In the genomic region with DNA sequence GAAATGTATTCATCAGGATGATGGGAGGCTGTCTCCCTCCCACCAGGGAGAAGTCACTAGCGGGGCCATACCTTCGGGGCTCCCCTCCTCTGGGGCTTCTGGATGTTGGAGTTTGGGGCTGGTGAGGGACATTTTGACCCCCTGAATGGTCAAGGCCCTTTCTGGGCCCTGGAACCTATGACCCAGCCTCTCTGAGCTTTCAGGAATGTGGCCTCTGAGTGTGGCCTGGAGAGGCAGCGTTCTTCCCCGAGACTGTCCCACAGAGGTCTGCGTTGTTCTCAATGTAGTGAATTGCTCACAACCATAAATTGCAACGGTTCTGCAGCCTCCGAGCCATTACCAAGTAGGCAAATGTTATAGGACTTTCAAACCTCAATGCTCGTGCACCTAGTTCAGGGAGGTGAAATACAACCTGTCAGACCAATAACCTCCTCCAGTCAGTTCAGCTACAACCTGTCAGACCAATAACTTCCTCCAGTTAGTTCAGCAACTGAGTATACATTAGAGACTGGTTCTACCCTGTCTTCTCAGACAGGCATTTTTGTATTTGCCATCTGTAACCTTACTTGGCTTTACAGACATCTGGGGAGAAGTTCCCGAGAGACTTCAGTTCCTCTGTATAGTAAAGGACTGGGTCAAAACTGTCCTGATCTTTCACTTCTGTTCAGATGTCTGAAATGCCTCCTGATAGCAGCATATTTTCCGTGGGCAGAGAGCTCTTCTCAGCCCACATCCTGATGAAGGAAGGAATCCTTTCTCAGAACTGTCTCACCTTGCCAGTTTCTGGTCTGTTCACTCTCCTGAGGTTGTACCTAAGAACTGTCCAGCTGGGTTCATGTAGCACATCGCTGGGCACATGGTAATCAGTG, we compare ENCODE assay signal across 10 cellular contexts. TPM values are rescaled to one million over a fixed set of nuclear protein-coding genes. Genes with fewer than 3 reads are reported as not detected.
A peak's percentile ranks its signal among the peaks of the same experiment; 100 is the strongest.
DNase-seq lines count a peak whose midpoint lies in the region; ATAC-seq and TF ChIP-seq lines count a peak whose summit lies in the region.
"Had no signal": no experiment of that assay in that cellular context is flagged by ENCODE, and none has a peak within 500 bp of the region (broad histone marks: within the 10 kb centered on the region; RNA-seq: fewer than 3 reads in every experiment).

No MANE protein-coding gene starts in this region.

- H3K4me3 Mint-ChIP-seq in activated CD4-positive, alpha-beta T cell treated with anti-CD3 and anti-CD28 coated beads, Interleukin-2, amount 10 ng/mL, durations not matched to agents 24 days and 14 days: peak overlapping the region; percentile 65
- H3K4me3 Mint-ChIP-seq in activated naive CD8-positive, alpha-beta T cell treated with anti-CD3 and anti-CD28 coated beads for 36 hours: no peak overlapping the region

- H3K9me3 ChIP-seq in left lung (no peaks in the 10 kb centered on the region), tibial artery (no peaks in the 10 kb centered on the region)

- H3K36me3 Mint-ChIP-seq in activated CD4-positive, alpha-beta T cell treated with anti-CD3 and anti-CD28 coated beads, Interleukin-2, amount 10 ng/mL, durations not matched to agents 24 days and 14 days (ENCODE audit: low read depth): peaks cover 72% of the 10 kb centered on the region
- H3K36me3 Mint-ChIP-seq in activated naive CD8-positive, alpha-beta T cell treated with anti-CD3 and anti-CD28 coated beads for 36 hours: peaks cover 26% of the 10 kb centered on the region

- peak; percentile 73 for DNase-seq in activated CD4-positive, alpha-beta T cell treated with anti-CD3 and anti-CD28 coated beads, Interleukin-2, amount 10 ng/mL, durations not matched to agents 24 days and 14 days
- DNase-seq in activated CD4-positive, alpha-beta T cell treated with anti-CD3 and anti-CD28 coated beads, Interleukin-2, amount 50 U/mL, for 1 hour: no peak
- DNase-seq in activated naive CD8-positive, alpha-beta T cell treated with anti-CD3 and anti-CD28 coated beads for 36 hours: no peak
- DNase-seq in left lung (no peak), tibial artery (peak in 1 of 2 donors; percentile 63), superior temporal gyrus (ENCODE audit: extremely low spot score) (no peak), RPMI8226 (no peak), KBM-7 (no peak)
- DNase-seq: effector CD4-positive, alpha-beta T cell; nucleus accumbens had no signal

- TF ChIP-seq CTCF in left lung (IDR thresholded peaks at IDR 0.05) (no peak), tibial artery (IDR thresholded peaks at IDR 0.05) (no peak)

- H3K36me3 ChIP-seq in left lung: no peaks in the 10 kb centered on the region
- no peaks in the 10 kb centered on the region for H3K36me3 ChIP-seq in tibial artery

- no peaks in the 10 kb centered on the region for H3K27me3 Mint-ChIP-seq in activated CD4-positive, alpha-beta T cell treated with anti-CD3 and anti-CD28 coated beads, Interleukin-2, amount 10 ng/mL, durations not matched to agents 24 days and 14 days
- H3K27me3 Mint-ChIP-seq in activated naive CD8-positive, alpha-beta T cell treated with anti-CD3 and anti-CD28 coated beads for 36 hours: no peaks in the 10 kb centered on the region

- intact Hi-C loops in activated CD4-positive, alpha-beta T cell treated with anti-CD3 and anti-CD28 coated beads, Interleukin-2, amount 10 ng/mL, durations not matched to agents 24 days and 14 days (cut with micrococcal nuclease): no loop called here
- intact Hi-C loops in left lung (cut with DNase I): no loop called here
- intact Hi-C loops in tibial artery (cut with DNase I; ENCODE audit: low total_unique reads): no loop called here

- H3K4me1 ChIP-seq in left lung: peaks cover 16 to 22% of the 10 kb centered on the region in 2 donors
- H3K4me1 ChIP-seq in tibial artery: peaks cover 0 to 86% (median 64%) of the 10 kb centered on the region in 4 donors

- peak; percentile 3 for ATAC-seq in left lung

- H3K27ac ChIP-seq in left lung (peak overlapping the region; percentile 25 to 69), tibial artery (peak overlapping the region; percentile 88 to 89)

- in situ Hi-C loops in KBM-7 (cut with MboI; ENCODE audit: low pct_unique_long_range_greater_than_20kb, low sequenced_read_pairs): no loop called here

- H3K27me3 ChIP-seq in left lung (no peaks in the 10 kb centered on the region), tibial artery (no peaks in the 10 kb centered on the region)

- peaks cover 86% of the 10 kb centered on the region for H3K4me1 Mint-ChIP-seq in activated CD4-positive, alpha-beta T cell treated with anti-CD3 and anti-CD28 coated beads, Interleukin-2, amount 10 ng/mL, durations not matched to agents 24 days and 14 days
- H3K4me1 Mint-ChIP-seq in activated naive CD8-positive, alpha-beta T cell treated with anti-CD3 and anti-CD28 coated beads for 36 hours: peaks cover 61% of the 10 kb centered on the region

- H3K9me3 Mint-ChIP-seq in activated CD4-positive, alpha-beta T cell treated with anti-CD3 and anti-CD28 coated beads, Interleukin-2, amount 10 ng/mL, durations not matched to agents 24 days and 14 days: peaks cover 15% of the 10 kb centered on the region
- no peaks in the 10 kb centered on the region for H3K9me3 Mint-ChIP-seq in activated naive CD8-positive, alpha-beta T cell treated with anti-CD3 and anti-CD28 coated beads for 36 hours

- peak overlapping the region; percentile 78 for H3K27ac Mint-ChIP-seq in activated CD4-positive, alpha-beta T cell treated with anti-CD3 and anti-CD28 coated beads, Interleukin-2, amount 10 ng/mL, durations not matched to agents 24 days and 14 days
- H3K27ac Mint-ChIP-seq in activated naive CD8-positive, alpha-beta T cell treated with anti-CD3 and anti-CD28 coated beads for 36 hours: peak overlapping the region; percentile 72

- H3K4me3 ChIP-seq in left lung (no peak overlapping the region), tibial artery (no peak overlapping the region)

RNA-seq across cellular contexts. Expression of a gene that starts 34.1 kb away (rescaled TPM):
- total RNA-seq in activated CD4-positive, alpha-beta T cell treated with anti-CD3 and anti-CD28 coated beads, Interleukin-2, amount 10 ng/mL, durations not matched to agents 24 days and 14 days: 501 and 510 TPM in 2 replicates
- total RNA-seq in activated naive CD8-positive, alpha-beta T cell treated with anti-CD3 and anti-CD28 coated beads for 36 hours: 10 to 100 TPM; 54.4 to 59.7 TPM
- total RNA-seq in left lung: 100 to 1,000 TPM; 242 to 293 TPM
